9 cellular contexts compared by ENCODE assay signal in genomic region chrX:111823068-111823467, GRCh38. TPM values are rescaled to one million over a fixed set of nuclear protein-coding genes. Genes with fewer than 3 reads are reported as not detected.
DNase-seq lines count a peak whose midpoint lies in the region; ATAC-seq and TF ChIP-seq lines count a peak whose summit lies in the region.
"Had no signal": no experiment of that assay in that cellular context is flagged by ENCODE, and none has a peak within 500 bp of the region (broad histone marks: within the 10 kb centered on the region; RNA-seq: fewer than 3 reads in every experiment).

No MANE protein-coding gene starts in this region.

- no peaks in the 10 kb centered on the region for H3K79me2 ChIP-seq in GM23338 (replicated peaks; ENCODE audit: insufficient read depth)

- H3K27me3 Mint-ChIP-seq in GM23338 (ENCODE audit: insufficient read depth, low read depth, poor library complexity) = no peaks in the 10 kb centered on the region
- H3K27me3 Mint-ChIP-seq in activated naive CD4-positive, alpha-beta T cell treated with anti-CD3 and anti-CD28 coated beads, Interleukin-2, amount 10 ng/mL, durations not matched to agents 7 days and 5 days = no peaks in the 10 kb centered on the region

- DNase-seq in D341Med (ENCODE audit: low spot score) = peak; percentile 68
- peak; percentile 78 for DNase-seq in GM23338 (ENCODE audit: low spot score)
- peak; percentile 33 for DNase-seq in RKO (ENCODE audit: low spot score)
- DNase-seq in islet precursor cell = peak; percentile 78
- DNase-seq in transverse colon = no peak
- DNase-seq in NCI-H1105 (lab: John Stamatoyannopoulos, UW) = no peak
- DNase-seq in activated naive CD4-positive, alpha-beta T cell treated with anti-CD3 and anti-CD28 coated beads, Interleukin-2, amount 10 ng/mL, durations not matched to agents 7 days and 5 days = no peak

- H3K36me3 Mint-ChIP-seq in GM23338 (ENCODE audit: low read depth) = no peaks in the 10 kb centered on the region
- no peaks in the 10 kb centered on the region for H3K36me3 Mint-ChIP-seq in activated naive CD4-positive, alpha-beta T cell treated with anti-CD3 and anti-CD28 coated beads, Interleukin-2, amount 10 ng/mL, durations not matched to agents 7 days and 5 days
- H3K36me3 Mint-ChIP-seq: natural killer cell treated with Interleukin-12 subunit alpha and Interleukin-12 subunit beta and Interleukin-15 and Interleukin-18, amount 100 ng/mL, for 72 hours had no signal

- in situ Hi-C loops in transverse colon (cut with MboI; ENCODE audit: low pct_ligation_motif_present in 1 of 4, low pct_unique_long_range_greater_than_20kb in 1 of 4, low sequenced_read_pairs in 3 of 4) = no loop called here

- H3K27ac Mint-ChIP-seq in GM23338 = no peak overlapping the region
- no peak overlapping the region for H3K27ac Mint-ChIP-seq in activated naive CD4-positive, alpha-beta T cell treated with anti-CD3 and anti-CD28 coated beads, Interleukin-2, amount 10 ng/mL, durations not matched to agents 7 days and 5 days
- H3K27ac Mint-ChIP-seq: natural killer cell treated with Interleukin-12 subunit alpha and Interleukin-12 subunit beta and Interleukin-15 and Interleukin-18, amount 100 ng/mL, for 72 hours had no signal

- peak; percentile 91 for ATAC-seq in GM23338
- no peak for ATAC-seq in GM21723 (IDR thresholded peaks at IDR 0.05; ENCODE audit: unreplicated experiment)

- H3K9me3 ChIP-seq in transverse colon = no peaks in the 10 kb centered on the region

- no peaks in the 10 kb centered on the region for H3F3A ChIP-seq in GM23338 (replicated peaks; ENCODE audit: low read depth)

- H3K4me2 ChIP-seq in GM23338 = no peak overlapping the region

- H3K4me1 Mint-ChIP-seq in GM23338 = peaks cover 13% of the 10 kb centered on the region
- no peaks in the 10 kb centered on the region for H3K4me1 Mint-ChIP-seq in activated naive CD4-positive, alpha-beta T cell treated with anti-CD3 and anti-CD28 coated beads, Interleukin-2, amount 10 ng/mL, durations not matched to agents 7 days and 5 days

- WGBS in transverse colon (ENCODE audit: low coverage in 1 of 2), 2 donors = 21% methylated on average over 1 of the region's 1 CpG; no CpG with 5 or more reads in 1 of the 2 donors

- H3K36me3 ChIP-seq in GM23338 (ENCODE audit: insufficient read depth) (no peaks in the 10 kb centered on the region), transverse colon (no peaks in the 10 kb centered on the region)

- no peak overlapping the region for H3K4me3 Mint-ChIP-seq in GM23338
- no peak overlapping the region for H3K4me3 Mint-ChIP-seq in activated naive CD4-positive, alpha-beta T cell treated with anti-CD3 and anti-CD28 coated beads, Interleukin-2, amount 10 ng/mL, durations not matched to agents 7 days and 5 days
- H3K4me3 Mint-ChIP-seq: natural killer cell treated with Interleukin-12 subunit alpha and Interleukin-12 subunit beta and Interleukin-15 and Interleukin-18, amount 100 ng/mL, for 72 hours had no signal

- no peaks in the 10 kb centered on the region for H3K27me3 ChIP-seq in GM23338 (ENCODE audit: insufficient read depth)
- no peaks in the 10 kb centered on the region for H3K27me3 ChIP-seq in transverse colon

- H3K27ac ChIP-seq in GM23338 (ENCODE audit: low read depth) = no peak overlapping the region
- H3K27ac ChIP-seq in transverse colon = no peak overlapping the region

- H3K9me2 ChIP-seq in GM23338 (ENCODE audit: insufficient read depth) = no peaks in the 10 kb centered on the region

- TF ChIP-seq EP300 in transverse colon (IDR thresholded peaks at IDR 0.05; ENCODE audit: low read depth) = no peak

- intact Hi-C loops in transverse colon (cut with DNase I; ENCODE audit: low total_unique reads) = no loop called here

- no peak for TF ChIP-seq POLR2A in transverse colon (IDR thresholded peaks at IDR 0.05)

- H2AFZ ChIP-seq in GM23338 = no peak overlapping the region

- H3K4me3 ChIP-seq in GM23338 = no peak overlapping the region
- H3K4me3 ChIP-seq in transverse colon = no peak overlapping the region

- no peaks in the 10 kb centered on the region; the same call in none of the 2 replicates for H3K4me1 ChIP-seq in GM23338 (ENCODE audit: insufficient read depth)
- H3K4me1 ChIP-seq in transverse colon = no peaks in the 10 kb centered on the region

- no peaks in the 10 kb centered on the region for H4K20me1 ChIP-seq in GM23338 (replicated peaks; ENCODE audit: insufficient read depth)

- peak; percentile 69 to 79 for TF ChIP-seq CTCF in GM23338 (conservative IDR thresholded peaks at IDR 0.05; ENCODE audit: low read depth in 2 of 2)
- TF ChIP-seq CTCF in transverse colon (IDR thresholded peaks at IDR 0.05) = no peak

- CTCF ChIA-PET in activated naive CD4-positive, alpha-beta T cell treated with anti-CD3 and anti-CD28 coated beads, Interleukin-2, amount 10 ng/mL, durations not matched to agents 7 days and 5 days (lab: Charles Lee) = interaction anchor here (0.8 kb wide), 1 partner anchor 818 kb away, joined by 3 read pairs; no protein-coding TSS in a partner anchor

- H3K9me3 Mint-ChIP-seq in GM23338 = no peaks in the 10 kb centered on the region
- no peaks in the 10 kb centered on the region for H3K9me3 Mint-ChIP-seq in activated naive CD4-positive, alpha-beta T cell treated with anti-CD3 and anti-CD28 coated beads, Interleukin-2, amount 10 ng/mL, durations not matched to agents 7 days and 5 days
- H3K9me3 Mint-ChIP-seq: natural killer cell treated with Interleukin-12 subunit alpha and Interleukin-12 subunit beta and Interleukin-15 and Interleukin-18, amount 100 ng/mL, for 72 hours had no signal

TF ChIP-seq in GM23338, 12 proteins besides CTCF, POLR2A, EP300 and RAD21 (continues in another document):
- TF ChIP-seq EZH2phosphoT487 (IDR thresholded peaks at IDR 0.05; ENCODE audit: unreplicated experiment) (no peak), POLR2AphosphoS5 (IDR thresholded peaks at IDR 0.05; ENCODE audit: low read depth) (no peak), STAT1 (IDR thresholded peaks at IDR 0.05; ENCODE audit: unreplicated experiment) (no peak), ZNF462 (CRISPR knock-in tag; IDR thresholded peaks at IDR 0.05) (no peak), ZNF114 (CRISPR knock-in tag; IDR thresholded peaks at IDR 0.05) (no peak), JUNB (IDR thresholded peaks at IDR 0.05; ENCODE audit: unreplicated experiment) (no peak), NANOG (IDR thresholded peaks at IDR 0.05; ENCODE audit: borderline replicate concordance) (no peak)

RNA-seq across cellular contexts. Expression of gene TRPC5OS, which starts 52.9 kb away (rescaled TPM):
- not detected in 2 replicates for total RNA-seq in GM23338 (2014; rRNA removed; shearing (Covaris generic))
- polyA plus RNA-seq in GM23338 (2016; fragmentation: Nextera tagmentation; extraction: Ambion mirVana) = not detected in 2 replicates
- total RNA-seq in transverse colon = not detected
- total RNA-seq: natural killer cell treated with Interleukin-12 subunit alpha and Interleukin-12 subunit beta and Interleukin-15 and Interleukin-18, amount 100 ng/mL, for 72 hours had no signal

Comparison
In these comparisons a context has a peak if more than half of its experiments do, and no peak if none do; other contexts are left out.
1. DNase-seq: peak in D341Med (single experiment), GM23338 (single experiment), RKO (single experiment) and islet precursor cell (single experiment); none in transverse colon (single experiment), NCI-H1105 (single experiment) and activated naive CD4-positive, alpha-beta T cell treated with anti-CD3 and anti-CD28 coated beads, Interleukin-2, amount 10 ng/mL, durations not matched to agents 7 days and 5 days (single experiment).
2. CTCF ChIP-seq: peak in GM23338 (2 of 2); none in transverse colon (0 of 5).